1 cellular context compared by ENCODE assay signal in genomic region chr19:2278504-2279158, GRCh38.
TF ChIP-seq lines count a peak whose summit lies in the region.

No MANE protein-coding gene starts in this region.

TF ChIP-seq in HEK293, 187 proteins besides CTCF, POLR2A, EP300 and RAD21 (continued from another document):
- TF ChIP-seq PRDM2 (tag by site-specific recombination; IDR thresholded peaks at IDR 0.05; ENCODE audit: borderline replicate concordance) (no peak), ZNF645 (tag by site-specific recombination; IDR thresholded peaks at IDR 0.05) (no peak), ZBTB49 (tag by site-specific recombination; IDR thresholded peaks at IDR 0.05; ENCODE audit: low read depth) (no peak), ELK4 (IDR thresholded peaks at IDR 0.05; ENCODE audit: borderline replicate concordance, low read depth, low read length) (no peak), TRIM28 (IDR thresholded peaks at IDR 0.05; ENCODE audit: borderline replicate concordance, low read length) (no peak), ZNF223 (tag by site-specific recombination; IDR thresholded peaks at IDR 0.05) (no peak), ZNF514 (tag by site-specific recombination; IDR thresholded peaks at IDR 0.05) (no peak), ZXDB (tag by site-specific recombination; IDR thresholded peaks at IDR 0.05) (no peak), REST (tag by site-specific recombination; IDR thresholded peaks at IDR 0.05) (no peak), HIC1 (tag by site-specific recombination; IDR thresholded peaks at IDR 0.05) (peak; percentile 79), ZNF280D (tag by site-specific recombination; IDR thresholded peaks at IDR 0.05) (no peak)
